Comparison of ENCODE assay signal across 34 cellular contexts in the genomic region with DNA sequence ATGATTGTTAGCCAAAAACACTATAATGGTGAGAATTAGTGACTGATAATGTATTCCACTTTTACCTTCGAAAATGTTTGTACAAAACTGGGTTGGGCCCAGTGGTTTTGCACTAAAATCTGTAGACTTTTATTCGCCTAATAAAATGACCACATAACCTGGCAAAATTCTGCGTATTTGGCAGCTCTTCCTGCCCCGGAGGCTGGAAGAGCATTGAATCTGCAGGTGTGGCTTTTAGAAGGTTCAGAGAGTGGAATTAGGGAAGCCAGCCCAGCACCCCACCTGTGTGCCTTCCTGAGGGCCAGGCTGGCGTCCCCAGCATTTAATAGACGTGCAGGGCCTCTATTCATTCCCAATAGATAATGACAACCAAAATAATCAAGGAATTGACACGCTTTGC.
"Had no signal": no experiment of that assay in that cellular context is flagged by ENCODE, and none has a peak within 500 bp of the region (broad histone marks: within the 10 kb centered on the region; RNA-seq: fewer than 3 reads in every experiment).

No MANE protein-coding gene starts in this region.

- ATAC-seq: activated CD4-positive, CD25-positive, alpha-beta regulatory T cell treated with anti-CD3 and anti-CD28 coated beads, Interleukin-2, amount 50 U/mL, for 24 hours; activated CD8-positive, alpha-beta T cell treated with anti-CD3 and anti-CD28 coated beads for 36 hours; activated naive CD4-positive, alpha-beta T cell treated with anti-CD3 and anti-CD28 coated beads, Interleukin-2, amount 50 U/mL, for 72 hours; activated T-cell treated with anti-CD3 and anti-CD28 coated beads, Interleukin-2, amount 50 U/mL, for 4 hours; heart left ventricle; T-cell had no signal

- H3K36me3 ChIP-seq: breast epithelium, cardiac muscle cell, colonic mucosa, heart left ventricle, WERI-Rb-1 had no signal

- H3K4me1 ChIP-seq: breast epithelium, colonic mucosa had no signal

- DNase-seq: activated B cell treated with CpG ODN at 0.5 μM for 24 hours; activated CD4-positive, alpha-beta T cell treated with anti-CD3 and anti-CD28 coated beads for 48 hours; activated CD4-positive, alpha-beta T cell treated with anti-CD3 and anti-CD28 coated beads, Interleukin-2, amount 50 U/mL, for 1 hour; activated CD4-positive, alpha-beta T cell treated with anti-CD3 and anti-CD28 coated beads, Interleukin-2, amount 50 U/mL, for 48 hours; activated CD8-positive, alpha-beta memory T cell treated with anti-CD3 and anti-CD28 coated beads for 24 hours; activated CD8-positive, alpha-beta T cell treated with anti-CD3 and anti-CD28 coated beads for 36 hours; activated effector memory CD4-positive, alpha-beta T cell treated with anti-CD3 and anti-CD28 coated beads, Interleukin-2, amount 50 U/mL, for 16 hours; activated naive CD4-positive, alpha-beta T cell; activated naive CD4-positive, alpha-beta T cell treated with anti-CD3 and anti-CD28 coated beads, Interleukin-2, amount 10 ng/mL, durations not matched to agents 7 days and 5 days; activated naive CD8-positive, alpha-beta T cell treated with anti-CD3 and anti-CD28 coated beads, Interleukin-2, amount 10 ng/mL, durations not matched to agents 7 days and 5 days; activated T-cell treated with anti-CD3 and anti-CD28 coated beads, Interleukin-2, amount 50 U/mL, for 4 hours; central memory CD4-positive, alpha-beta T cell; cerebellar nuclear complex; colonic mucosa; effector CD8-positive, alpha-beta T cell; foreskin fibroblast; heart left ventricle; T-cell; T1000; WERI-Rb-1 had no signal

- FAIRE-seq: endometrium, endothelial cell of umbilical vein, frontal cortex had no signal

- H3K27ac ChIP-seq: ascending aorta, cardiac muscle cell, colonic mucosa, epithelial cell of prostate, heart left ventricle, WERI-Rb-1 had no signal

- H3K4me3 Mint-ChIP-seq: activated B cell treated with CpG ODN at 0.5 μM for 24 hours; activated CD8-positive, alpha-beta T cell treated with anti-CD3 and anti-CD28 coated beads for 36 hours; activated naive CD4-positive, alpha-beta T cell treated with anti-CD3 and anti-CD28 coated beads, Interleukin-2, amount 10 ng/mL, durations not matched to agents 7 days and 5 days; activated naive CD8-positive, alpha-beta T cell treated with anti-CD3 and anti-CD28 coated beads, Interleukin-2, amount 10 ng/mL, durations not matched to agents 7 days and 5 days; activated T-cell treated with anti-CD3 and anti-CD28 coated beads, Interleukin-2, amount 50 U/mL, for 4 hours; activated T-helper 1 cell treated with anti-CD3 and anti-CD28 coated beads, Interleukin-12 subunit alpha, Interleukin-12 subunit beta, Interleukin-2, Interleukin-4 antibody, amounts not matched to agents 30 ng/mL and 10 ng/mL and 1 ng/mL, durations not matched to agents 14 hours and 24 hours and 36 hours; brain; T-cell; T-helper 1 cell treated with Interleukin-12 subunit alpha and Interleukin-12 subunit beta and Interleukin-4 antibody, amounts not matched to agents 30 μg/mL and 1 μg/mL, for 36 hours; T-helper 2 cell treated with Interferon-gamma antibody and Interleukin-4, amounts not matched to agents 5 μg/mL and 100 μg/mL, for 36 hours had no signal

- H3K27me3 ChIP-seq: ascending aorta, breast epithelium, cardiac muscle cell, colonic mucosa, heart left ventricle had no signal

- H3K27ac Mint-ChIP-seq: activated B cell treated with CpG ODN at 0.5 μM for 24 hours; activated CD8-positive, alpha-beta T cell treated with anti-CD3 and anti-CD28 coated beads for 36 hours; activated naive CD4-positive, alpha-beta T cell treated with anti-CD3 and anti-CD28 coated beads, Interleukin-2, amount 10 ng/mL, durations not matched to agents 7 days and 5 days; activated naive CD4-positive, alpha-beta T cell treated with anti-CD3 and anti-CD28 coated beads, Interleukin-2, amount 50 U/mL, for 72 hours; activated naive CD8-positive, alpha-beta T cell treated with anti-CD3 and anti-CD28 coated beads, Interleukin-2, amount 10 ng/mL, durations not matched to agents 7 days and 5 days; activated T-helper 1 cell treated with anti-CD3 and anti-CD28 coated beads, Interleukin-12 subunit alpha, Interleukin-12 subunit beta, Interleukin-2, Interleukin-4 antibody, amounts not matched to agents 30 ng/mL and 10 ng/mL and 1 ng/mL, durations not matched to agents 14 hours and 24 hours and 36 hours; activated T-helper 2 cell treated with anti-CD3 and anti-CD28 coated beads, Interferon-gamma antibody, Interleukin-2, Interleukin-4, amounts not matched to agents 10 μg/mL and 5 μg/mL and 100 μg/mL, durations not matched to agents 14 hours and 24 hours and 36 hours; brain; T-cell; T-helper 1 cell treated with Interleukin-12 subunit alpha and Interleukin-12 subunit beta and Interleukin-4 antibody, amounts not matched to agents 30 μg/mL and 1 μg/mL, for 36 hours; T-helper 2 cell treated with Interferon-gamma antibody and Interleukin-4, amounts not matched to agents 5 μg/mL and 100 μg/mL, for 36 hours had no signal

- H3K27me3 Mint-ChIP-seq: activated B cell treated with CpG ODN at 0.5 μM for 24 hours; activated CD8-positive, alpha-beta T cell treated with anti-CD3 and anti-CD28 coated beads for 36 hours; brain; T-cell had no signal

- H3K9me3 ChIP-seq: colonic mucosa had no signal

- H3K4me3 ChIP-seq: ascending aorta, breast epithelium, cardiac muscle cell, colonic mucosa, heart left ventricle had no signal
